In genomic region chr4:102625232-102625930, GRCh38 we compare ENCODE assay signal across 8 cellular contexts.
A peak's percentile ranks its signal among the peaks of the same experiment; 100 is the strongest.
DNase-seq lines count a peak whose midpoint lies in the region; ATAC-seq and TF ChIP-seq lines count a peak whose summit lies in the region.

No MANE protein-coding gene starts in this region.

- H3K9me3 ChIP-seq in gastroesophageal sphincter, result no peaks in the 10 kb centered on the region

- no peak overlapping the region for H3K27ac ChIP-seq in gastroesophageal sphincter

- no peaks in the 10 kb centered on the region for H3K27me3 ChIP-seq in gastroesophageal sphincter

- no peak overlapping the region for H3K4me3 Mint-ChIP-seq in endothelial cell (ENCODE audit: unreplicated experiment)

- DNase-seq in 8988T, result peak; percentile 25
- peak; percentile 3 for DNase-seq in NCI-H69 (lab: John Stamatoyannopoulos, UW)
- peak; percentile 65 to 72 for DNase-seq in activated T-cell treated with anti-CD3 and anti-CD28 coated beads, Interleukin-2, amount 50 U/mL, for 48 hours
- DNase-seq in stimulated activated CD4-positive, alpha-beta T cell treated with anti-CD3 and anti-CD28 coated beads, Interleukin-1b, Interleukin-23, amount 100 ng/mL, for 48 hours, result peak; percentile 72
- DNase-seq in endothelial cell (ENCODE audit: low spot score), result no peak

- ATAC-seq in GM18505 (IDR thresholded peaks at IDR 0.05; ENCODE audit: unreplicated experiment) (peak; percentile 88), HG02798 (IDR thresholded peaks at IDR 0.05; ENCODE audit: poor library complexity, unreplicated experiment) (peak; percentile 95), gastroesophageal sphincter (peak; percentile 48)

- TF ChIP-seq POLR2A in GM18505 (IDR thresholded peaks at IDR 0.05; ENCODE audit: borderline replicate concordance, extremely low read depth, insufficient read depth, insufficient read length), result no peak
- no peak for TF ChIP-seq POLR2A in gastroesophageal sphincter (IDR thresholded peaks at IDR 0.05)

- no peaks in the 10 kb centered on the region for H3K9me3 Mint-ChIP-seq in endothelial cell (ENCODE audit: unreplicated experiment)

- peaks cover 0 to 10% (median 0%) of the 10 kb centered on the region in 3 donors for H3K4me1 ChIP-seq in gastroesophageal sphincter

- H3K36me3 ChIP-seq in gastroesophageal sphincter, result peaks cover 0 to 3% of the 10 kb centered on the region in 2 donors

- H3K27me3 Mint-ChIP-seq in endothelial cell (ENCODE audit: unreplicated experiment), result peaks cover 3% of the 10 kb centered on the region

- 79 to 80% methylated on average over 1 to 3 of the region's 3 CpGs for WGBS in gastroesophageal sphincter (ENCODE audit: low coverage in 1 of 2), 2 donors

- no peaks in the 10 kb centered on the region for H3K4me1 Mint-ChIP-seq in endothelial cell (ENCODE audit: unreplicated experiment)

- H3K4me3 ChIP-seq in gastroesophageal sphincter, result no peak overlapping the region

- H3K36me3 Mint-ChIP-seq in endothelial cell (ENCODE audit: low read depth, unreplicated experiment), result no peaks in the 10 kb centered on the region

- H3K27ac Mint-ChIP-seq in endothelial cell (ENCODE audit: unreplicated experiment), result no peak overlapping the region

- no peak for TF ChIP-seq EP300 in gastroesophageal sphincter (IDR thresholded peaks at IDR 0.05)

- TF ChIP-seq CTCF in gastroesophageal sphincter (IDR thresholded peaks at IDR 0.05) (peak in 2 of 4 experiments; percentile 19 to 27), endothelial cell (IDR thresholded peaks at IDR 0.05; ENCODE audit: unreplicated experiment) (no peak)
